Comparison of ENCODE assay signal across 1 cellular context in the genomic region with DNA sequence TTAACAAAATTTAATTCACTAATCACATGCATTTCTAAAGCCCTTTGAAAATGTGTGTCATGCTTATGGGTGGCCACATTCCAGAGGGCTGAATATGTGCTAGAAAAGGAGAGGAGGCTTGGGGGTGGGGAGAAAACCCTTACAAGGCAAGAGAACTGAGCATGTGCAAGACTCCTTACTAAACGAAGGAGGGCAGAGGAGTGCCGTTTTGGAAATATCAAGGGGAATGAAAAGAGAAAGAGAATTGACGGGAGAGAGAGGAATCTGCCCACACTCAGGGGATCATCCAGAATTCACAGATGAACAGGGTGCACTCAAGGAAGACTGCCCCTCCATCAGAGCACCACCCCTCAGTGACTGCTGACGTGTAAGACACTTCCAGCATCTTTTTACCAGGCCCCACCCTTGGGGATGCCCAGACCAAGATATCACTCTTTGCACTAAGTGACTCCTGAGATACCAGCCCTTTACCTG.
TF ChIP-seq lines count a peak whose summit lies in the region.

No MANE protein-coding gene starts in this region.

TF ChIP-seq in H1, 55 proteins besides CTCF, POLR2A, EP300 and RAD21:
- TF ChIP-seq ASH2L (IDR thresholded peaks at IDR 0.05; ENCODE audit: low read length) (peak; percentile 56), RBBP5 (IDR thresholded peaks at IDR 0.05; ENCODE audit: borderline replicate concordance, low read depth, low read length) (peak; percentile 87; the same call in 1 of the 2 replicates), CHD1 (IDR thresholded peaks at IDR 0.05; ENCODE audit: low read depth, low read length) (no peak), RXRA (IDR thresholded peaks at IDR 0.05; ENCODE audit: insufficient read depth, low read depth, low read length) (no peak), BCL11A (IDR thresholded peaks at IDR 0.05; ENCODE audit: low read depth in 2 of 2, low read length in 2 of 2) (no peak), NRF1 (IDR thresholded peaks at IDR 0.05; ENCODE audit: low read depth, low read length) (peak; percentile 38; the same call in 1 of the 2 replicates), CREB1 (IDR thresholded peaks at IDR 0.05) (peak; percentile 26), HDAC6 (IDR thresholded peaks at IDR 0.05; ENCODE audit: low read depth, low read length) (no peak), SIN3A (conservative IDR thresholded peaks at IDR 0.05 in 1 of 2, IDR thresholded peaks at IDR 0.05 in 1 of 2; ENCODE audit: low read depth in 1 of 2, low read length in 2 of 2) (no peak), POLR2AphosphoS5 (IDR thresholded peaks at IDR 0.05; ENCODE audit: low read depth, low read length) (no peak), JUND (IDR thresholded peaks at IDR 0.05; ENCODE audit: low read length) (no peak; the same call in 1 of the 2 replicates), EGR1 (IDR thresholded peaks at IDR 0.05; ENCODE audit: borderline replicate concordance, low read depth, low read length) (no peak), SRF (IDR thresholded peaks at IDR 0.05; ENCODE audit: low read depth, low read length) (peak; percentile 49; the same call in 1 of the 2 replicates), FOSL1 (IDR thresholded peaks at IDR 0.05; ENCODE audit: insufficient read depth, low read depth, low read length) (no peak), SIRT6 (IDR thresholded peaks at IDR 0.05; ENCODE audit: low read length) (no peak), PHF8 (conservative IDR thresholded peaks at IDR 0.05; ENCODE audit: low read depth, low read length) (no peak), RNF2 (IDR thresholded peaks at IDR 0.05; ENCODE audit: borderline replicate concordance, low read depth, low read length, missing control alignments, poor library complexity, severe bottlenecking) (no peak), BRCA1 (IDR thresholded peaks at IDR 0.05; ENCODE audit: low read depth, low read length) (no peak), SP1 (IDR thresholded peaks at IDR 0.05; ENCODE audit: low read depth, low read length) (peak; percentile 69), TEAD4 (IDR thresholded peaks at IDR 0.05; ENCODE audit: low read depth, low read length) (peak; percentile 90), HDAC2 (IDR thresholded peaks at IDR 0.05; ENCODE audit: borderline replicate concordance in 1 of 2, low read depth in 2 of 2, low read length in 2 of 2) (peak in 1 of 2 experiments; percentile 23; a peak in 1 of 4 replicates), TBP (IDR thresholded peaks at IDR 0.05; ENCODE audit: low read depth, low read length) (no peak), TAF7 (optimal IDR thresholded peaks at IDR 0.05; ENCODE audit: borderline replicate concordance, low read depth, low read length) (no peak), SP2 (IDR thresholded peaks at IDR 0.05; ENCODE audit: low read length) (no peak)
- TF ChIP-seq, protein P1, sequence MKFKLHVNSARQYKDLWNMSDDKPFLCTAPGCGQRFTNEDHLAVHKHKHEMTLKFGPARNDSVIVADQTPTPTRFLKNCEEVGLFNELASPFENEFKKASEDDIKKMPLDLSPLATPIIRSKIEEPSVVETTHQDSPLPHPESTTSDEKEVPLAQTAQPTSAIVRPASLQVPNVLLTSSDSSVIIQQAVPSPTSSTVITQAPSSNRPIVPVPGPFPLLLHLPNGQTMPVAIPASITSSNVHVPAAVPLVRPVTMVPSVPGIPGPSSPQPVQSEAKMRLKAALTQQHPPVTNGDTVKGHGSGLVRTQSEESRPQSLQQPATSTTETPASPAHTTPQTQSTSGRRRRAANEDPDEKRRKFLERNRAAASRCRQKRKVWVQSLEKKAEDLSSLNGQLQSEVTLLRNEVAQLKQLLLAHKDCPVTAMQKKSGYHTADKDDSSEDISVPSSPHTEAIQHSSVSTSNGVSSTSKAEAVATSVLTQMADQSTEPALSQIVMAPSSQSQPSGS (IDR thresholded peaks at IDR 0.05; ENCODE audit: low read length) = peak; percentile 50; the same call in 1 of the 2 replicates
- TF ChIP-seq, protein P2, sequence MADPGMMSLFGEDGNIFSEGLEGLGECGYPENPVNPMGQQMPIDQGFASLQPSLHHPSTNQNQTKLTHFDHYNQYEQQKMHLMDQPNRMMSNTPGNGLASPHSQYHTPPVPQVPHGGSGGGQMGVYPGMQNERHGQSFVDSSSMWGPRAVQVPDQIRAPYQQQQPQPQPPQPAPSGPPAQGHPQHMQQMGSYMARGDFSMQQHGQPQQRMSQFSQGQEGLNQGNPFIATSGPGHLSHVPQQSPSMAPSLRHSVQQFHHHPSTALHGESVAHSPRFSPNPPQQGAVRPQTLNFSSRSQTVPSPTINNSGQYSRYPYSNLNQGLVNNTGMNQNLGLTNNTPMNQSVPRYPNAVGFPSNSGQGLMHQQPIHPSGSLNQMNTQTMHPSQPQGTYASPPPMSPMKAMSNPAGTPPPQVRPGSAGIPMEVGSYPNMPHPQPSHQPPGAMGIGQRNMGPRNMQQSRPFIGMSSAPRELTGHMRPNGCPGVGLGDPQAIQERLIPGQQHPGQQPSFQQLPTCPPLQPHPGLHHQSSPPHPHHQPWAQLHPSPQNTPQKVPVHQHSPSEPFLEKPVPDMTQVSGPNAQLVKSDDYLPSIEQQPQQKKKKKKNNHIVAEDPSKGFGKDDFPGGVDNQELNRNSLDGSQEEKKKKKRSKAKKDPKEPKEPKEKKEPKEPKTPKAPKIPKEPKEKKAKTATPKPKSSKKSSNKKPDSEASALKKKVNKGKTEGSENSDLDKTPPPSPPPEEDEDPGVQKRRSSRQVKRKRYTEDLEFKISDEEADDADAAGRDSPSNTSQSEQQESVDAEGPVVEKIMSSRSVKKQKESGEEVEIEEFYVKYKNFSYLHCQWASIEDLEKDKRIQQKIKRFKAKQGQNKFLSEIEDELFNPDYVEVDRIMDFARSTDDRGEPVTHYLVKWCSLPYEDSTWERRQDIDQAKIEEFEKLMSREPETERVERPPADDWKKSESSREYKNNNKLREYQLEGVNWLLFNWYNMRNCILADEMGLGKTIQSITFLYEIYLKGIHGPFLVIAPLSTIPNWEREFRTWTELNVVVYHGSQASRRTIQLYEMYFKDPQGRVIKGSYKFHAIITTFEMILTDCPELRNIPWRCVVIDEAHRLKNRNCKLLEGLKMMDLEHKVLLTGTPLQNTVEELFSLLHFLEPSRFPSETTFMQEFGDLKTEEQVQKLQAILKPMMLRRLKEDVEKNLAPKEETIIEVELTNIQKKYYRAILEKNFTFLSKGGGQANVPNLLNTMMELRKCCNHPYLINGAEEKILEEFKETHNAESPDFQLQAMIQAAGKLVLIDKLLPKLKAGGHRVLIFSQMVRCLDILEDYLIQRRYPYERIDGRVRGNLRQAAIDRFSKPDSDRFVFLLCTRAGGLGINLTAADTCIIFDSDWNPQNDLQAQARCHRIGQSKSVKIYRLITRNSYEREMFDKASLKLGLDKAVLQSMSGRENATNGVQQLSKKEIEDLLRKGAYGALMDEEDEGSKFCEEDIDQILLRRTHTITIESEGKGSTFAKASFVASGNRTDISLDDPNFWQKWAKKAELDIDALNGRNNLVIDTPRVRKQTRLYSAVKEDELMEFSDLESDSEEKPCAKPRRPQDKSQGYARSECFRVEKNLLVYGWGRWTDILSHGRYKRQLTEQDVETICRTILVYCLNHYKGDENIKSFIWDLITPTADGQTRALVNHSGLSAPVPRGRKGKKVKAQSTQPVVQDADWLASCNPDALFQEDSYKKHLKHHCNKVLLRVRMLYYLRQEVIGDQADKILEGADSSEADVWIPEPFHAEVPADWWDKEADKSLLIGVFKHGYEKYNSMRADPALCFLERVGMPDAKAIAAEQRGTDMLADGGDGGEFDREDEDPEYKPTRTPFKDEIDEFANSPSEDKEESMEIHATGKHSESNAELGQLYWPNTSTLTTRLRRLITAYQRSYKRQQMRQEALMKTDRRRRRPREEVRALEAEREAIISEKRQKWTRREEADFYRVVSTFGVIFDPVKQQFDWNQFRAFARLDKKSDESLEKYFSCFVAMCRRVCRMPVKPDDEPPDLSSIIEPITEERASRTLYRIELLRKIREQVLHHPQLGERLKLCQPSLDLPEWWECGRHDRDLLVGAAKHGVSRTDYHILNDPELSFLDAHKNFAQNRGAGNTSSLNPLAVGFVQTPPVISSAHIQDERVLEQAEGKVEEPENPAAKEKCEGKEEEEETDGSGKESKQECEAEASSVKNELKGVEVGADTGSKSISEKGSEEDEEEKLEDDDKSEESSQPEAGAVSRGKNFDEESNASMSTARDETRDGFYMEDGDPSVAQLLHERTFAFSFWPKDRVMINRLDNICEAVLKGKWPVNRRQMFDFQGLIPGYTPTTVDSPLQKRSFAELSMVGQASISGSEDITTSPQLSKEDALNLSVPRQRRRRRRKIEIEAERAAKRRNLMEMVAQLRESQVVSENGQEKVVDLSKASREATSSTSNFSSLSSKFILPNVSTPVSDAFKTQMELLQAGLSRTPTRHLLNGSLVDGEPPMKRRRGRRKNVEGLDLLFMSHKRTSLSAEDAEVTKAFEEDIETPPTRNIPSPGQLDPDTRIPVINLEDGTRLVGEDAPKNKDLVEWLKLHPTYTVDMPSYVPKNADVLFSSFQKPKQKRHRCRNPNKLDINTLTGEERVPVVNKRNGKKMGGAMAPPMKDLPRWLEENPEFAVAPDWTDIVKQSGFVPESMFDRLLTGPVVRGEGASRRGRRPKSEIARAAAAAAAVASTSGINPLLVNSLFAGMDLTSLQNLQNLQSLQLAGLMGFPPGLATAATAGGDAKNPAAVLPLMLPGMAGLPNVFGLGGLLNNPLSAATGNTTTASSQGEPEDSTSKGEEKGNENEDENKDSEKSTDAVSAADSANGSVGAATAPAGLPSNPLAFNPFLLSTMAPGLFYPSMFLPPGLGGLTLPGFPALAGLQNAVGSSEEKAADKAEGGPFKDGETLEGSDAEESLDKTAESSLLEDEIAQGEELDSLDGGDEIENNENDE (IDR thresholded peaks at IDR 0.05; ENCODE audit: insufficient replicate concordance, low read length) = no peak
